Comparison of ENCODE assay signal across 14 cellular contexts in the genomic region with DNA sequence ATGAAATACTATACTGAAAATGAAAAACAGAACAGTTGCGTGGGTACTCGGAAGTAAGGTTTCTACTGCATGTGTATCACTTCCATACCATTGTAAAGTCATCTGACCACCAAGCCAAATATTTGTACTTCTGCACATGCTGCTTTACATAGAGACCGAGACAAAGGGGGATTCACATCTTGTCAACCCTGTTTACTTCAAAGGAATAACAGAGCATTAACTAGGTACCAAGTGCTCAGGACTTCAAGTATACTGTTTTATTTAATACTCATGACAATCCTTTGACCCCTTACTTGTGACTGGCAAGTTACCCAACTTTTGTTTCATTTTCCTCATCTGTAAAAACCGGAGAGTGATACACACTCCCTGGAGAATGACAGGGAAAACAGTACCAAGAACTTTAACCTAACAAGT. TPM values are rescaled to one million over a fixed set of nuclear protein-coding genes. Genes with fewer than 3 reads are reported as not detected.
A peak's percentile ranks its signal among the peaks of the same experiment; 100 is the strongest.
DNase-seq lines count a peak whose midpoint lies in the region; ATAC-seq and TF ChIP-seq lines count a peak whose summit lies in the region.
"Had no signal": no experiment of that assay in that cellular context is flagged by ENCODE, and none has a peak within 500 bp of the region (broad histone marks: within the 10 kb centered on the region; RNA-seq: fewer than 3 reads in every experiment).

No MANE protein-coding gene starts in this region.

- TF ChIP-seq CTCF in GM06990 (IDR thresholded peaks at IDR 0.05; ENCODE audit: insufficient read depth, low read length, poor library complexity, severe bottlenecking) = no peak
- no peak for TF ChIP-seq CTCF in natural killer cell (IDR thresholded peaks at IDR 0.05)

- peak overlapping the region; percentile 4; the same call in 1 of the 2 replicates for H3K4me3 ChIP-seq in GM06990 (replicated peaks; ENCODE audit: low read depth, low read length)
- H3K4me3 ChIP-seq: body of pancreas, SJSA1 had no signal

- H3K36me3 ChIP-seq in GM06990 (ENCODE audit: control insufficient read depth, insufficient read depth, low read length) = no peaks in the 10 kb centered on the region
- H3K36me3 ChIP-seq: SJSA1 had no signal

- no peak overlapping the region for H3K4me3 Mint-ChIP-seq in activated naive CD8-positive, alpha-beta T cell treated with anti-CD3 and anti-CD28 coated beads, Interleukin-2, amount 50 U/mL, for 24 hours
- H3K4me3 Mint-ChIP-seq in natural killer cell = peak overlapping the region; percentile 43
- H3K4me3 Mint-ChIP-seq: activated CD4-positive, alpha-beta memory T cell treated with anti-CD3 and anti-CD28 coated beads for 36 hours had no signal

- peaks cover 78% of the 10 kb centered on the region for H3K4me1 Mint-ChIP-seq in activated naive CD8-positive, alpha-beta T cell treated with anti-CD3 and anti-CD28 coated beads, Interleukin-2, amount 50 U/mL, for 24 hours
- H3K4me1 Mint-ChIP-seq in natural killer cell = peaks cover 87 to 92% of the 10 kb centered on the region in 2 donors

- ATAC-seq in HG02642 (IDR thresholded peaks at IDR 0.05; ENCODE audit: poor library complexity, unreplicated experiment) (peak; percentile 63), natural killer cell (peak; percentile 21 to 34 (median 28)), GM18868 (IDR thresholded peaks at IDR 0.05; ENCODE audit: unreplicated experiment) (no peak)
- ATAC-seq in activated naive CD8-positive, alpha-beta T cell treated with anti-CD3 and anti-CD28 coated beads, Interleukin-2, amount 50 U/mL, for 24 hours = peak; percentile 76
- ATAC-seq: body of pancreas had no signal

- H3K27me3 Mint-ChIP-seq in activated naive CD8-positive, alpha-beta T cell treated with anti-CD3 and anti-CD28 coated beads, Interleukin-2, amount 50 U/mL, for 24 hours = no peaks in the 10 kb centered on the region
- no peaks in the 10 kb centered on the region for H3K27me3 Mint-ChIP-seq in natural killer cell (ENCODE audit: low read depth in 2 of 2)
- H3K27me3 Mint-ChIP-seq: activated CD4-positive, alpha-beta memory T cell treated with anti-CD3 and anti-CD28 coated beads for 36 hours had no signal

- intact Hi-C loops in natural killer cell (cut with micrococcal nuclease) = no loop called here

- no peaks in the 10 kb centered on the region for H3K9me3 Mint-ChIP-seq in activated naive CD8-positive, alpha-beta T cell treated with anti-CD3 and anti-CD28 coated beads, Interleukin-2, amount 50 U/mL, for 24 hours
- no peaks in the 10 kb centered on the region for H3K9me3 Mint-ChIP-seq in natural killer cell
- H3K9me3 Mint-ChIP-seq: activated CD4-positive, alpha-beta memory T cell treated with anti-CD3 and anti-CD28 coated beads for 36 hours had no signal

- no peak overlapping the region for H3K27ac Mint-ChIP-seq in activated naive CD8-positive, alpha-beta T cell treated with anti-CD3 and anti-CD28 coated beads, Interleukin-2, amount 50 U/mL, for 24 hours
- peak overlapping the region; percentile 87 to 90 for H3K27ac Mint-ChIP-seq in natural killer cell
- H3K27ac Mint-ChIP-seq: activated CD4-positive, alpha-beta memory T cell treated with anti-CD3 and anti-CD28 coated beads for 36 hours had no signal

- no peaks in the 10 kb centered on the region for H3K27me3 ChIP-seq in GM06990 (replicated peaks; ENCODE audit: control insufficient read depth, insufficient read depth, low read length)
- H3K27me3 ChIP-seq: body of pancreas, SJSA1 had no signal

- DNase-seq in GM06990 (ENCODE audit: extremely low read depth, insufficient read length) (peak; percentile 26), natural killer cell (no peak), SKM-1 treated with dmso at 0.1 percent for 144 hours (lab: John Stamatoyannopoulos, UW; ENCODE audit: unreplicated experiment) (no peak), GF-D8 (lab: John Stamatoyannopoulos, UW) (no peak), mucosa of gallbladder (ENCODE audit: low spot score) (no peak)
- no peak for DNase-seq in activated naive CD8-positive, alpha-beta T cell treated with anti-CD3 and anti-CD28 coated beads, Interleukin-2, amount 50 U/mL, for 24 hours
- DNase-seq: activated CD4-positive, alpha-beta memory T cell treated with anti-CD3 and anti-CD28 coated beads for 36 hours; mammary epithelial cell; NCI-H2171 treated with DMSO at 0.1 percent for 48 hours; stimulated activated naive CD4-positive, alpha-beta T cell treated with Interleukin-2 at 50 U/mL for 16 hours had no signal

- H3K36me3 Mint-ChIP-seq in activated naive CD8-positive, alpha-beta T cell treated with anti-CD3 and anti-CD28 coated beads, Interleukin-2, amount 50 U/mL, for 24 hours (ENCODE audit: low read depth) = peaks cover 12% of the 10 kb centered on the region
- no peaks in the 10 kb centered on the region for H3K36me3 Mint-ChIP-seq in natural killer cell

RNA-seq across cellular contexts. Expression of a gene that starts 9.9 kb away (rescaled TPM):
- total RNA-seq in natural killer cell = 100 to 1,000 TPM; 189 to 246 (median 214) TPM
- 131 TPM for total RNA-seq in mucosa of gallbladder
